27 cellular contexts compared by ENCODE assay signal in the genomic region with DNA sequence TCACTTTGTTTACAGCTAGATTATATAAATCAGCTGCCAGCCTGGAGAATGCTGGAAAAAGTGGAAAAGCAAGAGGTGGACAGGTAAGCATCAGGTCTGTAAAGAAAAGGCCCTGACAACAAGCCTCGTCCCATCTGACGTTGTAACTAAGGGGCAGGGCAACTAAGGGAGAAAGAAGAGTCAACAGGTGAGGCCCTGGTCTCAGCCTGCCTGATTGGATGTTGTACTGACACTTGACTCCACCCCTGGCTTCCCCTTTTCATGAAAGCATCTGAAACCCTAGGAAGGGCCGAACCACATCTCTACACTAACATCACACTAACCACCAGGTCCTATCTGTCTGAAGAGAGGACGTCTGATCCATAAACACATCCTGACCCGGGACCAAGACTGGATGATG.
A peak's percentile ranks its signal among the peaks of the same experiment; 100 is the strongest.
DNase-seq lines count a peak whose midpoint lies in the region; ATAC-seq, FAIRE-seq and TF ChIP-seq lines count a peak whose summit lies in the region.
"Had no signal": no experiment of that assay in that cellular context is flagged by ENCODE, and none has a peak within 500 bp of the region (broad histone marks: within the 10 kb centered on the region; RNA-seq: fewer than 3 reads in every experiment).

No MANE protein-coding gene starts in this region.

- H3K27ac Mint-ChIP-seq in activated T-helper 17 cell treated with anti-CD3 and anti-CD28 coated beads, Interleukin-2, amount 50 U/mL, for 72 hours = peak overlapping the region; percentile 14
- peak overlapping the region in 5 of 9 donors; percentile 37 to 77 (median 60) for H3K27ac Mint-ChIP-seq in naive thymus-derived CD4-positive, alpha-beta T cell
- no peak overlapping the region for H3K27ac Mint-ChIP-seq in natural killer cell treated with Interleukin-12 subunit alpha and Interleukin-12 subunit beta and Interleukin-15 and Interleukin-18, amount 100 ng/mL, for 72 hours
- H3K27ac Mint-ChIP-seq: activated CD8-positive, alpha-beta memory T cell treated with anti-CD3 and anti-CD28 coated beads, Interleukin-2, amount 10 ng/mL, durations not matched to agents 7 days and 5 days; activated naive CD4-positive, alpha-beta T cell treated with anti-CD3 and anti-CD28 coated beads for 36 hours had no signal

- TF ChIP-seq POLR2A in GM12892 (IDR thresholded peaks at IDR 0.05; ENCODE audit: low read depth, low read length) = no peak

- H3K27me3 Mint-ChIP-seq in activated T-helper 17 cell treated with anti-CD3 and anti-CD28 coated beads, Interleukin-2, amount 50 U/mL, for 72 hours = no peaks in the 10 kb centered on the region
- H3K27me3 Mint-ChIP-seq in naive thymus-derived CD4-positive, alpha-beta T cell = no peaks in the 10 kb centered on the region
- peaks cover 0 to 4% of the 10 kb centered on the region in 2 donors for H3K27me3 Mint-ChIP-seq in natural killer cell treated with Interleukin-12 subunit alpha and Interleukin-12 subunit beta and Interleukin-15 and Interleukin-18, amount 100 ng/mL, for 72 hours
- H3K27me3 Mint-ChIP-seq: effector memory CD8-positive, alpha-beta T cell had no signal

- peak; percentile 7 for ATAC-seq in GM21515 (IDR thresholded peaks at IDR 0.05; ENCODE audit: unreplicated experiment)
- ATAC-seq in activated T-helper 17 cell treated with anti-CD3 and anti-CD28 coated beads, Interleukin-2, amount 50 U/mL, for 72 hours (replicated peaks) = no peak
- ATAC-seq in naive thymus-derived CD4-positive, alpha-beta T cell = no peak
- no peak for ATAC-seq in natural killer cell treated with Interleukin-12 subunit alpha and Interleukin-12 subunit beta and Interleukin-15 and Interleukin-18, amount 100 ng/mL, for 72 hours
- ATAC-seq: effector memory CD8-positive, alpha-beta T cell; K562; left lobe of liver; PC-3; right cardiac atrium; Right ventricle myocardium inferior had no signal

- no peaks in the 10 kb centered on the region for H3K9me3 ChIP-seq in naive thymus-derived CD4-positive, alpha-beta T cell (ENCODE audit: control insufficient read depth in 2 of 3, low read length in 3 of 3)
- H3K9me3 ChIP-seq: Caco-2, transverse colon had no signal

- CTCF ChIA-PET in naive thymus-derived CD4-positive, alpha-beta T cell (lab: Charles Lee) = interaction anchor here (0.6 kb wide), 1 partner anchor 1011 kb away, joined by 3 read pairs; no protein-coding TSS in a partner anchor
- CTCF ChIA-PET in RWPE1 (lab: Yijun Ruan, JAX) = no interaction called here

- intact Hi-C loops in naive thymus-derived CD4-positive, alpha-beta T cell (cut with micrococcal nuclease) = loop anchor here in 1 of 2 donors (5.0 kb wide), 1 partner anchor 45 kb away; no protein-coding TSS in a partner anchor

- H3K9me3 Mint-ChIP-seq in activated T-helper 17 cell treated with anti-CD3 and anti-CD28 coated beads, Interleukin-2, amount 50 U/mL, for 72 hours = no peaks in the 10 kb centered on the region
- H3K9me3 Mint-ChIP-seq in naive thymus-derived CD4-positive, alpha-beta T cell = peaks cover 0 to 3% (median 0%) of the 10 kb centered on the region in 11 donors
- H3K9me3 Mint-ChIP-seq in natural killer cell treated with Interleukin-12 subunit alpha and Interleukin-12 subunit beta and Interleukin-15 and Interleukin-18, amount 100 ng/mL, for 72 hours = no peaks in the 10 kb centered on the region
- H3K9me3 Mint-ChIP-seq: activated naive CD4-positive, alpha-beta T cell treated with anti-CD3 and anti-CD28 coated beads for 36 hours; effector memory CD8-positive, alpha-beta T cell had no signal

- POLR2A ChIA-PET in naive thymus-derived CD4-positive, alpha-beta T cell (lab: Charles Lee) = no interaction called here
- POLR2A ChIA-PET in RWPE1 (lab: Yijun Ruan, JAX; ENCODE audit: low non-redundant PET) = no interaction called here

- H3K27ac ChIP-seq in naive thymus-derived CD4-positive, alpha-beta T cell (ENCODE audit: low read depth, low read length) = no peak overlapping the region
- no peak overlapping the region for H3K27ac ChIP-seq in RWPE1
- H3K27ac ChIP-seq: BLaER1 treated with 17β-estradiol and CSF1 and Interleukin-3, amounts not matched to agents 10 nM and 100 nM had no signal

- H3K4me3 Mint-ChIP-seq in activated T-helper 17 cell treated with anti-CD3 and anti-CD28 coated beads, Interleukin-2, amount 50 U/mL, for 72 hours = no peak overlapping the region
- peak overlapping the region in 3 of 10 donors; percentile 3 to 33 (median 22) for H3K4me3 Mint-ChIP-seq in naive thymus-derived CD4-positive, alpha-beta T cell
- no peak overlapping the region for H3K4me3 Mint-ChIP-seq in natural killer cell treated with Interleukin-12 subunit alpha and Interleukin-12 subunit beta and Interleukin-15 and Interleukin-18, amount 100 ng/mL, for 72 hours
- H3K4me3 Mint-ChIP-seq: activated CD8-positive, alpha-beta memory T cell treated with anti-CD3 and anti-CD28 coated beads, Interleukin-2, amount 10 ng/mL, durations not matched to agents 7 days and 5 days; activated naive CD4-positive, alpha-beta T cell treated with anti-CD3 and anti-CD28 coated beads for 36 hours; effector memory CD8-positive, alpha-beta T cell had no signal

- TF ChIP-seq CTCF in RWPE1 (conservative IDR thresholded peaks at IDR 0.05; ENCODE audit: low read depth) = no peak

- DNase-seq in GM12892 (ENCODE audit: insufficient read length) (no peak), RWPE1 (ENCODE audit: low spot score) (no peak), NAMALWA (ENCODE audit: low spot score) (no peak)
- DNase-seq in naive thymus-derived CD4-positive, alpha-beta T cell = no peak
- no peak for DNase-seq in natural killer cell treated with Interleukin-12 subunit alpha and Interleukin-12 subunit beta and Interleukin-15 and Interleukin-18, amount 100 ng/mL, for 72 hours (ENCODE audit: low spot score)
- DNase-seq: activated CD4-positive, alpha-beta T cell treated with anti-CD3 and anti-CD28 coated beads, Interleukin-2, amount 50 U/mL, for 1 hour; activated CD8-positive, alpha-beta memory T cell treated with anti-CD3 and anti-CD28 coated beads, Interleukin-2, amount 10 ng/mL, durations not matched to agents 7 days and 5 days; Caco-2; caudate nucleus; DMS53; effector memory CD8-positive, alpha-beta T cell; erythroblast; GOT3; NCI-H1105 treated with DMSO at 0.1 percent for 48 hours; NCI-H1930; NCI-H524 treated with DMSO at 0.1 percent for 48 hours; PC-3; right cardiac atrium; transverse colon had no signal

- peaks cover 0 to 8% of the 10 kb centered on the region in 2 donors for H3K4me1 ChIP-seq in naive thymus-derived CD4-positive, alpha-beta T cell (ENCODE audit: control insufficient read depth in 2 of 2, insufficient read depth in 2 of 2, low read length in 2 of 2)
- H3K4me1 ChIP-seq: BLaER1 treated with 17β-estradiol and CSF1 and Interleukin-3, amounts not matched to agents 10 nM and 100 nM; Caco-2 had no signal

- H3K4me3 ChIP-seq in naive thymus-derived CD4-positive, alpha-beta T cell (ENCODE audit: low read length) = no peak overlapping the region
- H3K4me3 ChIP-seq: BLaER1 treated with 17β-estradiol and CSF1 and Interleukin-3, amounts not matched to agents 10 nM and 100 nM; K562; smooth muscle cell; transverse colon had no signal

- no peaks in the 10 kb centered on the region for H3K36me3 ChIP-seq in naive thymus-derived CD4-positive, alpha-beta T cell (ENCODE audit: control insufficient read depth in 2 of 3, insufficient read depth in 3 of 3, low read length in 3 of 3)
- H3K36me3 ChIP-seq: BLaER1 treated with 17β-estradiol and CSF1 and Interleukin-3, amounts not matched to agents 10 nM and 100 nM; transverse colon had no signal

- peaks cover 7% of the 10 kb centered on the region for H3K4me1 Mint-ChIP-seq in activated T-helper 17 cell treated with anti-CD3 and anti-CD28 coated beads, Interleukin-2, amount 50 U/mL, for 72 hours
- H3K4me1 Mint-ChIP-seq in naive thymus-derived CD4-positive, alpha-beta T cell = peaks cover 11 to 40% (median 31%) of the 10 kb centered on the region in 7 donors
- peaks cover 0 to 6% of the 10 kb centered on the region in 2 donors for H3K4me1 Mint-ChIP-seq in natural killer cell treated with Interleukin-12 subunit alpha and Interleukin-12 subunit beta and Interleukin-15 and Interleukin-18, amount 100 ng/mL, for 72 hours (ENCODE audit: low read depth in 2 of 2)

- peak; percentile 42 for FAIRE-seq in GM12892 (lab: Jason Lieb, UNC)
- FAIRE-seq: K562 had no signal

- no peaks in the 10 kb centered on the region for H3K36me3 Mint-ChIP-seq in activated T-helper 17 cell treated with anti-CD3 and anti-CD28 coated beads, Interleukin-2, amount 50 U/mL, for 72 hours (ENCODE audit: low read depth)
- H3K36me3 Mint-ChIP-seq in naive thymus-derived CD4-positive, alpha-beta T cell = peaks cover 0 to 7% (median 0%) of the 10 kb centered on the region in 5 donors
- H3K36me3 Mint-ChIP-seq in natural killer cell treated with Interleukin-12 subunit alpha and Interleukin-12 subunit beta and Interleukin-15 and Interleukin-18, amount 100 ng/mL, for 72 hours = no peaks in the 10 kb centered on the region
- H3K36me3 Mint-ChIP-seq: activated CD8-positive, alpha-beta memory T cell treated with anti-CD3 and anti-CD28 coated beads, Interleukin-2, amount 10 ng/mL, durations not matched to agents 7 days and 5 days had no signal

- H3K27me3 ChIP-seq in naive thymus-derived CD4-positive, alpha-beta T cell (ENCODE audit: control insufficient read depth in 2 of 2, insufficient read depth in 2 of 2, low read length in 2 of 2) = no peaks in the 10 kb centered on the region
- H3K27me3 ChIP-seq: BLaER1 treated with 17β-estradiol and CSF1 and Interleukin-3, amounts not matched to agents 10 nM and 100 nM; transverse colon had no signal

Comparison
In these comparisons a context has a peak if more than half of its experiments do, and no peak if none do; other contexts are left out.
1. H3K27ac Mint-ChIP-seq: peak in activated T-helper 17 cell treated with anti-CD3 and anti-CD28 coated beads, Interleukin-2, amount 50 U/mL, for 72 hours (single experiment) and naive thymus-derived CD4-positive, alpha-beta T cell (5 of 9); none in natural killer cell treated with Interleukin-12 subunit alpha and Interleukin-12 subunit beta and Interleukin-15 and Interleukin-18, amount 100 ng/mL, for 72 hours (0 of 2).